24 cellular contexts compared by ENCODE assay signal in genomic region chr12:106211973-106212372, GRCh38.
"Had no signal": no experiment of that assay in that cellular context is flagged by ENCODE, and none has a peak within 500 bp of the region (broad histone marks: within the 10 kb centered on the region; RNA-seq: fewer than 3 reads in every experiment).

No MANE protein-coding gene starts in this region.

- H3K9me3 Mint-ChIP-seq: activated T-cell treated with anti-CD3 and anti-CD28 coated beads, Interleukin-2, amount 50 U/mL, for 4 hours; activated T-helper 2 cell treated with anti-CD3 and anti-CD28 coated beads, Interferon-gamma antibody, Interleukin-2, Interleukin-4, amounts not matched to agents 10 μg/mL and 5 μg/mL and 100 μg/mL, durations not matched to agents 14 hours and 24 hours and 36 hours had no signal

- H3K9me3 ChIP-seq: adrenal gland, pancreas, right lobe of liver, vagina had no signal

- H3K4me1 ChIP-seq: adrenal gland, ascending aorta, left ventricle myocardium inferior, pancreas, right lobe of liver, vagina had no signal

- H3K4me3 ChIP-seq: adrenal gland, ascending aorta, left ventricle myocardium inferior, pancreas, right lobe of liver, vagina had no signal

- H3K27ac Mint-ChIP-seq: activated B cell treated with CpG ODN at 0.5 μM for 24 hours; activated CD4-positive, alpha-beta T cell treated with anti-CD3 and anti-CD28 coated beads for 36 hours; activated naive CD8-positive, alpha-beta T cell; activated T-helper 2 cell treated with anti-CD3 and anti-CD28 coated beads, Interferon-gamma antibody, Interleukin-2, Interleukin-4, amounts not matched to agents 10 μg/mL and 5 μg/mL and 100 μg/mL, durations not matched to agents 14 hours and 24 hours and 36 hours; naive thymus-derived CD8-positive, alpha-beta T cell; stimulated activated naive B cell treated with anti-CD40 and anti-IgM and Interleukin-4, amounts not matched to agents 10 μg/mL and 1 μg/mL and 100 μg/mL, for 72 hours had no signal

- H3K36me3 ChIP-seq: adrenal gland, ascending aorta, brain microvascular endothelial cell, left ventricle myocardium inferior, pancreas, right lobe of liver, vagina had no signal

- H3K27me3 ChIP-seq: adrenal gland, ascending aorta, brain microvascular endothelial cell, pancreas, right lobe of liver, vagina had no signal

- H3K27ac ChIP-seq: adrenal gland, ascending aorta, brain microvascular endothelial cell, left ventricle myocardium inferior, pancreas, right lobe of liver, vagina had no signal

- H3K36me3 Mint-ChIP-seq: activated naive CD8-positive, alpha-beta T cell; stimulated activated naive B cell treated with anti-CD40 and anti-IgM and Interleukin-4, amounts not matched to agents 10 μg/mL and 1 μg/mL and 100 μg/mL, for 72 hours had no signal

- DNase-seq: activated B cell treated with CpG ODN at 0.5 μM for 24 hours; activated CD4-positive, alpha-beta T cell treated with anti-CD3 and anti-CD28 coated beads for 36 hours; activated CD4-positive, alpha-beta T cell treated with anti-CD3 and anti-CD28 coated beads, Interleukin-2, amount 50 U/mL, for 4 hours; activated CD8-positive, alpha-beta memory T cell treated with anti-CD3 and anti-CD28 coated beads, Interleukin-2, amount 50 U/mL, for 48 hours; activated naive CD4-positive, alpha-beta T cell; activated T-cell treated with anti-CD3 and anti-CD28 coated beads, Interleukin-2, amount 50 U/mL, for 4 hours; adrenal gland; brain microvascular endothelial cell; caudate nucleus; effector memory CD4-positive, alpha-beta T cell; foreskin melanocyte; left ventricle myocardium inferior; naive thymus-derived CD8-positive, alpha-beta T cell; pancreas; right lobe of liver; small intestine; stimulated activated CD4-positive, alpha-beta T cell treated with anti-CD3 and anti-CD28 coated beads, Interleukin-15, amount 100 ng/mL, for 24 hours; stimulated activated CD8-positive, alpha-beta memory T cell treated with anti-CD3 and anti-CD28 coated beads, Interleukin-4, amount 100 ng/mL, for 48 hours; stimulated activated naive B cell treated with anti-CD40 and anti-IgM and Interleukin-4, amounts not matched to agents 10 μg/mL and 1 μg/mL and 100 μg/mL, for 72 hours; trophoblast cell had no signal

- H3K4me3 Mint-ChIP-seq: activated B cell treated with CpG ODN at 0.5 μM for 24 hours; activated CD4-positive, alpha-beta T cell treated with anti-CD3 and anti-CD28 coated beads for 36 hours; activated naive CD8-positive, alpha-beta T cell; activated T-cell treated with anti-CD3 and anti-CD28 coated beads, Interleukin-2, amount 50 U/mL, for 4 hours; naive thymus-derived CD8-positive, alpha-beta T cell; stimulated activated naive B cell treated with anti-CD40 and anti-IgM and Interleukin-4, amounts not matched to agents 10 μg/mL and 1 μg/mL and 100 μg/mL, for 72 hours had no signal

- H3K4me1 Mint-ChIP-seq: activated B cell treated with CpG ODN at 0.5 μM for 24 hours; activated CD4-positive, alpha-beta T cell treated with anti-CD3 and anti-CD28 coated beads for 36 hours; stimulated activated naive B cell treated with anti-CD40 and anti-IgM and Interleukin-4, amounts not matched to agents 10 μg/mL and 1 μg/mL and 100 μg/mL, for 72 hours had no signal
